ENCODE assay signal across 10 cellular contexts in genomic region chr1:86429830-86430229, GRCh38. TPM values are rescaled to one million over a fixed set of nuclear protein-coding genes. Genes with fewer than 3 reads are reported as not detected.
DNase-seq lines count a peak whose midpoint lies in the region; ATAC-seq and TF ChIP-seq lines count a peak whose summit lies in the region.
"Had no signal": no experiment of that assay in that cellular context is flagged by ENCODE, and none has a peak within 500 bp of the region (broad histone marks: within the 10 kb centered on the region; RNA-seq: fewer than 3 reads in every experiment).

No MANE protein-coding gene starts in this region.

- in situ Hi-C loops in astrocyte of the spinal cord (cut with HindIII; ENCODE audit: low sequenced_read_pairs): no loop called here

- no peak for DNase-seq in activated naive CD8-positive, alpha-beta T cell treated with anti-CD3 and anti-CD28 coated beads, Interleukin-2, amount 50 U/mL, for 24 hours
- DNase-seq in activated naive CD8-positive, alpha-beta T cell treated with anti-CD3 and anti-CD28 coated beads for 36 hours: no peak
- peak; percentile 92 for DNase-seq in astrocyte of the spinal cord (ENCODE audit: low read depth, low spot score)
- peak in 1 of 2 donors; percentile 48 for DNase-seq in left lung
- DNase-seq in aorta: peak in 1 of 2 donors; percentile 73
- no peak for DNase-seq in CD4-positive, alpha-beta memory T cell

- no peaks in the 10 kb centered on the region for H3K9me3 Mint-ChIP-seq in activated naive CD8-positive, alpha-beta T cell treated with anti-CD3 and anti-CD28 coated beads, Interleukin-2, amount 50 U/mL, for 24 hours
- no peaks in the 10 kb centered on the region for H3K9me3 Mint-ChIP-seq in activated naive CD8-positive, alpha-beta T cell treated with anti-CD3 and anti-CD28 coated beads for 36 hours
- H3K9me3 Mint-ChIP-seq in CD4-positive, alpha-beta memory T cell: no peaks in the 10 kb centered on the region

- CTCF ChIA-PET in CD4-positive, alpha-beta memory T cell (lab: Charles Lee; ENCODE audit: partially characterized antibody): interaction anchor here (0.8 to 1.9 kb wide), 5 partner anchors 9 to 78 kb away, joined by 3 to 10 read pairs (median 3); no protein-coding TSS in a partner anchor

- 0 to 1% methylated on average over 3 of the region's 3 CpGs for WGBS in aorta, 2 donors

- no peak overlapping the region for H3K27ac Mint-ChIP-seq in activated naive CD8-positive, alpha-beta T cell treated with anti-CD3 and anti-CD28 coated beads, Interleukin-2, amount 50 U/mL, for 24 hours
- no peak overlapping the region for H3K27ac Mint-ChIP-seq in activated naive CD8-positive, alpha-beta T cell treated with anti-CD3 and anti-CD28 coated beads for 36 hours
- no peak overlapping the region for H3K27ac Mint-ChIP-seq in CD4-positive, alpha-beta memory T cell

- H3K36me3 ChIP-seq in left lung: no peaks in the 10 kb centered on the region
- no peaks in the 10 kb centered on the region for H3K36me3 ChIP-seq in aorta (ENCODE audit: control insufficient read depth in 1 of 2, insufficient read depth in 2 of 2, low read length in 1 of 2)
- H3K36me3 ChIP-seq in CD4-positive, alpha-beta memory T cell (ENCODE audit: insufficient read depth, low read length): no peaks in the 10 kb centered on the region
- H3K36me3 ChIP-seq: SJSA1 had no signal

- no peaks in the 10 kb centered on the region for H3K4me1 Mint-ChIP-seq in activated naive CD8-positive, alpha-beta T cell treated with anti-CD3 and anti-CD28 coated beads, Interleukin-2, amount 50 U/mL, for 24 hours
- no peaks in the 10 kb centered on the region for H3K4me1 Mint-ChIP-seq in activated naive CD8-positive, alpha-beta T cell treated with anti-CD3 and anti-CD28 coated beads for 36 hours
- H3K4me1 Mint-ChIP-seq in CD4-positive, alpha-beta memory T cell: no peaks in the 10 kb centered on the region

- H3K4me1 ChIP-seq in left lung (peaks cover 8 to 22% of the 10 kb centered on the region in 2 donors), aorta (ENCODE audit: control insufficient read depth in 1 of 2, insufficient read depth in 2 of 2, low read length in 2 of 2) (peaks cover 3 to 5% of the 10 kb centered on the region in 2 donors)
- H3K4me1 ChIP-seq in CD4-positive, alpha-beta memory T cell (ENCODE audit: insufficient read depth, low read length): peaks cover 6% of the 10 kb centered on the region

- POLR2A ChIA-PET in CD4-positive, alpha-beta memory T cell (lab: Charles Lee; ENCODE audit: partially characterized antibody): interaction anchor here (0.6 to 1.1 kb wide), 3 partner anchors 13 to 34 kb away, joined by 3 read pairs; partner anchors contain the start of gene ODF2L

- H3K27me3 ChIP-seq in left lung (no peaks in the 10 kb centered on the region), aorta (ENCODE audit: control insufficient read depth in 1 of 2, insufficient read depth in 2 of 2, low read length in 1 of 2) (no peaks in the 10 kb centered on the region)
- H3K27me3 ChIP-seq in CD4-positive, alpha-beta memory T cell (ENCODE audit: insufficient read depth, low read length): no peaks in the 10 kb centered on the region
- H3K27me3 ChIP-seq: SJSA1 had no signal

- no peak for TF ChIP-seq CTCF in astrocyte of the spinal cord (IDR thresholded peaks at IDR 0.05; ENCODE audit: low read depth, low read length)
- TF ChIP-seq CTCF in left lung (IDR thresholded peaks at IDR 0.05): no peak

- no peak overlapping the region for H3K4me3 ChIP-seq in astrocyte of the spinal cord (ENCODE audit: low read depth, low read length)
- H3K4me3 ChIP-seq in left lung: no peak overlapping the region
- no peak overlapping the region for H3K4me3 ChIP-seq in aorta (ENCODE audit: low read length in 2 of 2)
- H3K4me3 ChIP-seq in CD4-positive, alpha-beta memory T cell (ENCODE audit: low read length in 2 of 2): no peak overlapping the region
- H3K4me3 ChIP-seq: SJSA1 had no signal

- no peak overlapping the region for H3K4me3 Mint-ChIP-seq in activated naive CD8-positive, alpha-beta T cell treated with anti-CD3 and anti-CD28 coated beads, Interleukin-2, amount 50 U/mL, for 24 hours
- H3K4me3 Mint-ChIP-seq in activated naive CD8-positive, alpha-beta T cell treated with anti-CD3 and anti-CD28 coated beads for 36 hours: no peak overlapping the region
- H3K4me3 Mint-ChIP-seq in CD4-positive, alpha-beta memory T cell: no peak overlapping the region

- H3K27ac ChIP-seq in left lung: peak overlapping the region; percentile 69 to 80
- H3K27ac ChIP-seq in aorta (ENCODE audit: low read depth in 1 of 2, low read length in 2 of 2): peak overlapping the region; percentile 25 to 91
- H3K27ac ChIP-seq in CD4-positive, alpha-beta memory T cell (ENCODE audit: low read depth, low read length): no peak overlapping the region
- H3K27ac ChIP-seq: SJSA1 had no signal

- intact Hi-C loops in left lung (cut with DNase I) (no loop called here), aorta (cut with DNase I) (no loop called here)
- intact Hi-C loops in CD4-positive, alpha-beta memory T cell (cut with micrococcal nuclease): no loop called here

- ATAC-seq in activated naive CD8-positive, alpha-beta T cell treated with anti-CD3 and anti-CD28 coated beads, Interleukin-2, amount 50 U/mL, for 24 hours: peak; percentile 81
- peak; percentile 97 for ATAC-seq in left lung
- ATAC-seq in aorta (ENCODE audit: low FRiP score): peak; percentile 95
- no peak for ATAC-seq in GM19324 (IDR thresholded peaks at IDR 0.05; ENCODE audit: low FRiP score, unreplicated experiment)
- no peak for ATAC-seq in GM19463 (IDR thresholded peaks at IDR 0.05; ENCODE audit: unreplicated experiment)

- H3K9me3 ChIP-seq in left lung (no peaks in the 10 kb centered on the region), aorta (ENCODE audit: control insufficient read depth, low read length) (no peaks in the 10 kb centered on the region)
- no peaks in the 10 kb centered on the region for H3K9me3 ChIP-seq in CD4-positive, alpha-beta memory T cell (ENCODE audit: control insufficient read depth in 1 of 2, low read length in 2 of 2)
- H3K9me3 ChIP-seq: SJSA1 had no signal

- H3K36me3 Mint-ChIP-seq in activated naive CD8-positive, alpha-beta T cell treated with anti-CD3 and anti-CD28 coated beads, Interleukin-2, amount 50 U/mL, for 24 hours (ENCODE audit: low read depth): no peaks in the 10 kb centered on the region
- H3K36me3 Mint-ChIP-seq in activated naive CD8-positive, alpha-beta T cell treated with anti-CD3 and anti-CD28 coated beads for 36 hours: no peaks in the 10 kb centered on the region
- H3K36me3 Mint-ChIP-seq in CD4-positive, alpha-beta memory T cell: no peaks in the 10 kb centered on the region

- peaks cover 3% of the 10 kb centered on the region for H3K27me3 Mint-ChIP-seq in activated naive CD8-positive, alpha-beta T cell treated with anti-CD3 and anti-CD28 coated beads, Interleukin-2, amount 50 U/mL, for 24 hours
- peaks cover 10% of the 10 kb centered on the region for H3K27me3 Mint-ChIP-seq in activated naive CD8-positive, alpha-beta T cell treated with anti-CD3 and anti-CD28 coated beads for 36 hours
- peaks cover 2 to 3% of the 10 kb centered on the region in 2 donors for H3K27me3 Mint-ChIP-seq in CD4-positive, alpha-beta memory T cell

RNA-seq across cellular contexts. Expression of gene CLCA2, which starts 5.9 kb away (rescaled TPM):
- not detected for total RNA-seq in activated naive CD8-positive, alpha-beta T cell treated with anti-CD3 and anti-CD28 coated beads for 36 hours
- under 1 TPM; 0.38 to 0.42 TPM for total RNA-seq in left lung
- total RNA-seq in aorta: under 1 TPM in 1 of 2 donors, not detected in 1; 0.36 TPM
- under 1 TPM; 0.10 to 0.13 TPM for polyA plus RNA-seq in aorta
- total RNA-seq in CD4-positive, alpha-beta memory T cell: not detected
- polyA plus RNA-seq in CD4-positive, alpha-beta memory T cell: not detected
- total RNA-seq: SJSA1 had no signal

RNA-seq across cellular contexts. Expression of gene ODF2L, which starts 33.7 kb away (rescaled TPM):
- 10 to 100 TPM; 16.9 to 18.0 TPM for total RNA-seq in activated naive CD8-positive, alpha-beta T cell treated with anti-CD3 and anti-CD28 coated beads for 36 hours
- 10 to 100 TPM; 37.9 to 46.3 TPM for total RNA-seq in left lung
- 10 to 100 TPM; 39.4 to 73.4 TPM for total RNA-seq in aorta
- polyA plus RNA-seq in aorta: 10 to 100 TPM in 1 of 2 donors, 1 to 10 TPM in 1; 2.9 to 18.9 TPM
- 10 to 100 TPM; 97.3 to 98.3 TPM for total RNA-seq in CD4-positive, alpha-beta memory T cell
- 10 to 100 TPM; 60.0 to 60.4 TPM for polyA plus RNA-seq in CD4-positive, alpha-beta memory T cell

RNA-seq across cellular contexts. Expression of gene CLCA1, which starts 38.9 kb away (rescaled TPM):
- not detected for total RNA-seq in activated naive CD8-positive, alpha-beta T cell treated with anti-CD3 and anti-CD28 coated beads for 36 hours
- not detected for total RNA-seq in left lung
- total RNA-seq in aorta: under 1 TPM; 0.10 to 0.15 TPM
- 10 to 100 TPM in 1 of 2 donors, not detected in 1; 29.7 TPM for polyA plus RNA-seq in aorta
- total RNA-seq in CD4-positive, alpha-beta memory T cell: not detected
- polyA plus RNA-seq in CD4-positive, alpha-beta memory T cell: not detected
- total RNA-seq: G401, SJSA1 had no signal

Comparison
In these comparisons a context has a peak if more than half of its experiments do, and no peak if none do; other contexts are left out.
1. ATAC-seq: peak in activated naive CD8-positive, alpha-beta T cell treated with anti-CD3 and anti-CD28 coated beads, Interleukin-2, amount 50 U/mL, for 24 hours (single experiment), left lung (single experiment) and aorta (single experiment); none in GM19324 (single experiment) and GM19463 (single experiment).